ENCODE assay signal across 9 cellular contexts in the genomic region with DNA sequence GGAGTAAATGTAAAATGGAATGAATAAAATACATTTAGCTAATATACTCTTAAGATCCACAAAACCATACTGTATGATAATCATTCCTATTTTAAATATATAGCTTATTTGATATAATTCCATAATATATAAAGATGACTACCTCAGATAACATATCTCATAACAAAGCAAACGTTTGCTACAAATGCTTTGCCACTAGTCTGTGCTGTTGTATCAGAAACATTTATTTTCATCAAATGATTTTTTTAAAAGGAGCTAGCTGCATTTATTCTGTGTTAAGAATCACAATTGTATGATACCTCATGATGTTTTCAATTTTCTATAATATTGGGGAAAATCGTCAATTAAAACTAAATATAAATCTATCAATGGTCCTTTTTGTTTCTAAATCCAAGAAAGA.
DNase-seq lines count a peak whose midpoint lies in the region; ATAC-seq, FAIRE-seq and TF ChIP-seq lines count a peak whose summit lies in the region.
"Had no signal": no experiment of that assay in that cellular context is flagged by ENCODE, and none has a peak within 500 bp of the region (broad histone marks: within the 10 kb centered on the region; RNA-seq: fewer than 3 reads in every experiment).

No MANE protein-coding gene starts in this region.

- peak; percentile 50 for DNase-seq in NCI-H1694 treated with DMSO at 0.1 percent for 48 hours (lab: John Stamatoyannopoulos, UW)
- peak; percentile 31 for DNase-seq in astrocyte of the hippocampus (ENCODE audit: low read depth, low spot score)
- peak; percentile 12 for DNase-seq in medulla oblongata (ENCODE audit: extremely low spot score)
- no peak for DNase-seq in T-helper 1 cell
- DNase-seq in GF-D8 (lab: John Stamatoyannopoulos, UW), result no peak
- no peak for DNase-seq in erythroblast (lab: John Stamatoyannopoulos, UW)

- peak; percentile 47 for FAIRE-seq in G401.6 (lab: Jason Lieb, UNC)

- no peak for ATAC-seq in HG02623 (IDR thresholded peaks at IDR 0.05; ENCODE audit: unreplicated experiment)
- ATAC-seq: sciatic nerve had no signal

- TF ChIP-seq POLR2A in erythroblast (IDR thresholded peaks at IDR 0.05; ENCODE audit: low read length), result no peak

Comparison
In these comparisons a context has a peak if more than half of its experiments do, and no peak if none do; other contexts are left out.
1. DNase-seq: peak in NCI-H1694 treated with DMSO at 0.1 percent for 48 hours (single experiment), astrocyte of the hippocampus (single experiment) and medulla oblongata (single experiment); none in T-helper 1 cell (0 of 5), GF-D8 (single experiment) and erythroblast (0 of 2).